1 cellular context compared by ENCODE assay signal in genomic region chr11:125554038-125554437, GRCh38.
TF ChIP-seq lines count a peak whose summit lies in the region.

No MANE protein-coding gene starts in this region.

TF ChIP-seq in K562, 482 proteins besides CTCF, POLR2A, EP300 and RAD21 (continued from another document):
- TF ChIP-seq MNT (conservative IDR thresholded peaks at IDR 0.05) (peak; percentile 59 to 65; a peak in 3 of 4 replicates), SP1 (CRISPR knock-in tag; IDR thresholded peaks at IDR 0.05) (no peak), JUND (IDR thresholded peaks at IDR 0.05; ENCODE audit: borderline replicate concordance, low read depth, low read length) (0 out of 2 replicates have a peak, but pooled peaks have one; percentile 24), JUND (tag; IDR thresholded peaks at IDR 0.05; ENCODE audit: borderline replicate concordance, low read depth, low read length) (peak; percentile 65; the same call in 1 of the 3 replicates), ZBTB11 (CRISPR knock-in tag; IDR thresholded peaks at IDR 0.05) (peak in 1 of 3 experiments; percentile 13; a peak in 1 of 6 replicates)
